22 cellular contexts compared by ENCODE assay signal in the genomic region with DNA sequence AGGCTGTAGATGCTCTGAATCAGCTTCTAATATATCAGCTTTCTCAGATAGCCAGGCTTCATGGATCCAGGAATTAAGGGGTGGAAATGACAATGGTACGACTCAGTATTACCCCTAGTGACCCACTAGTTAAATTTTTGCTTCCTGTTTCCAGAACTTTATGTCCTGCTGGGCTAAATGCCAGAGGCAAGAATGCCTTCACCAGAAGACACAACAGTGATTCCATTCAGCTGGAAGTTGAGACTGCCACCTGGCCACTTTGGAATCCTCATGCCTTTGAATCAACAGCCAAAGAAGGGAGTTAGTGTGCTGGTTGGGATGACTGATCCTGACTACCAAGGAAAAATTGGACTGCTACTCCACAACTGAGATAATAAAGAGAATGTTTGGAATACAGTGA.
DNase-seq lines count a peak whose midpoint lies in the region; TF ChIP-seq lines count a peak whose summit lies in the region.
"Had no signal": no experiment of that assay in that cellular context is flagged by ENCODE, and none has a peak within 500 bp of the region (broad histone marks: within the 10 kb centered on the region; RNA-seq: fewer than 3 reads in every experiment).

No MANE protein-coding gene starts in this region.

- H4K91ac ChIP-seq in mesenchymal stem cell (ENCODE audit: low read length): no peak overlapping the region

- no peak overlapping the region for H3K18ac ChIP-seq in mesenchymal stem cell (ENCODE audit: low read depth in 1 of 2, low read length in 2 of 2)

- H2BK120ac ChIP-seq in mesenchymal stem cell (ENCODE audit: low read depth, low read length): no peak overlapping the region

- H4K8ac ChIP-seq in mesenchymal stem cell (ENCODE audit: low read length): no peak overlapping the region

- TF ChIP-seq CTCF in AG10803 (conservative IDR thresholded peaks at IDR 0.05; ENCODE audit: low read length) (no peak), fibroblast of lung (conservative IDR thresholded peaks at IDR 0.05 in 1 of 2, IDR thresholded peaks at IDR 0.05 in 1 of 2; ENCODE audit: low read depth in 1 of 2, low read length in 2 of 2) (no peak)

- H2BK5ac ChIP-seq in mesenchymal stem cell (ENCODE audit: low read depth, low read length, poor library complexity, severe bottlenecking): no peak overlapping the region

- WGBS in mesenchymal stem cell: 0% methylated on average over 1 of the region's 1 CpG

- no peak overlapping the region for H3K4me3 ChIP-seq in AG10803 (ENCODE audit: low read length)
- no peak overlapping the region for H3K4me3 ChIP-seq in fibroblast of lung (replicated peaks in 1 of 4; ENCODE audit: control extremely low read depth in 1 of 4, insufficient read depth in 1 of 4, low read depth in 3 of 4, low read length in 4 of 4)
- H3K4me3 ChIP-seq in mesenchymal stem cell (ENCODE audit: insufficient read depth in 1 of 2, low read depth in 1 of 2, low read length in 2 of 2): no peak overlapping the region
- H3K4me3 ChIP-seq: A549, gastroesophageal sphincter, HAP-1, tibial nerve had no signal

- H2BK15ac ChIP-seq in mesenchymal stem cell (ENCODE audit: low read depth, poor library complexity, severe bottlenecking): no peak overlapping the region

- H3K14ac ChIP-seq in mesenchymal stem cell (ENCODE audit: low read length in 2 of 2): no peak overlapping the region

- H3K9me3 ChIP-seq in fibroblast of lung (ENCODE audit: control insufficient read depth, insufficient read depth, low read depth, low read length) (no peaks in the 10 kb centered on the region), mesenchymal stem cell (ENCODE audit: control insufficient read depth, low read length) (no peaks in the 10 kb centered on the region)
- H3K9me3 ChIP-seq: A549, gastroesophageal sphincter, HAP-1, SK-N-SH, tibial nerve had no signal

- H2AFZ ChIP-seq in fibroblast of lung (ENCODE audit: low read length): no peak overlapping the region
- no peak overlapping the region for H2AFZ ChIP-seq in mesenchymal stem cell (ENCODE audit: low read depth, low read length)

- H3K27ac ChIP-seq in fibroblast of lung (ENCODE audit: insufficient read depth, low read length): no peak overlapping the region
- peak overlapping the region; percentile 77 for H3K27ac ChIP-seq in mesenchymal stem cell (ENCODE audit: low read length, poor library complexity, severe bottlenecking)
- H3K27ac ChIP-seq: A549, gastroesophageal sphincter, tibial nerve had no signal

- H3K36me3 ChIP-seq in fibroblast of lung (ENCODE audit: control insufficient read depth, insufficient read depth, low read length) (no peaks in the 10 kb centered on the region), mesenchymal stem cell (ENCODE audit: control insufficient read depth in 1 of 2, insufficient read depth in 2 of 2, low read depth in 1 of 2, low read length in 2 of 2) (no peaks in the 10 kb centered on the region)
- H3K36me3 ChIP-seq: gastroesophageal sphincter, HAP-1, tibial nerve had no signal

- H3K79me2 ChIP-seq in fibroblast of lung (ENCODE audit: control insufficient read depth, insufficient read depth, low read length): no peaks in the 10 kb centered on the region

- peak; percentile 57 for DNase-seq in AG10803 (ENCODE audit: low read depth)
- DNase-seq in NCI-H69 (lab: John Stamatoyannopoulos, UW): peak; percentile 75
- DNase-seq in fibroblast of lung (ENCODE audit: low read depth in 2 of 2): peak; percentile 22 to 64
- DNase-seq in mesenchymal stem cell: peak; percentile 6
- no peak for DNase-seq in SHP77 treated with DMSO at 0.1 percent for 48 hours (lab: John Stamatoyannopoulos, UW)
- no peak for DNase-seq in NCI-H1930 (lab: John Stamatoyannopoulos, UW)
- no peak for DNase-seq in activated effector memory CD4-positive, alpha-beta T cell treated with anti-CD3 and anti-CD28 coated beads, Interleukin-2, amount 50 U/mL, for 16 hours
- no peak for DNase-seq in effector CD8-positive, alpha-beta T cell (lab: John Stamatoyannopoulos, UW)
- DNase-seq: activated B cell treated with CpG ODN at 0.5 μM for 24 hours; activated CD4-positive, alpha-beta T cell treated with anti-CD3 and anti-CD28 coated beads, Interleukin-2, amount 50 U/mL, for 48 hours; activated effector memory CD4-positive, alpha-beta T cell treated with Interleukin-2 at 50 U/mL for 16 hours; activated naive CD8-positive, alpha-beta T cell treated with anti-CD3 and anti-CD28 coated beads, Interleukin-2, amount 50 U/mL, for 24 hours; C1 segment of cervical spinal cord; NCI-H2081 treated with DMSO at 0.1 percent for 48 hours; nucleus accumbens; retina; SK-N-SH; stimulated activated CD4-positive, alpha-beta T cell treated with anti-CD3 and anti-CD28 coated beads, Interleukin-12 subunit alpha, Interleukin-12 subunit beta, amount 100 ng/mL, for 4 hours had no signal

- H2BK12ac ChIP-seq in mesenchymal stem cell (ENCODE audit: low read length in 2 of 2): no peak overlapping the region

- H3K79me1 ChIP-seq in mesenchymal stem cell (replicated peaks; ENCODE audit: low read length, poor library complexity, severe bottlenecking): no peaks in the 10 kb centered on the region

- H3K4me2 ChIP-seq in fibroblast of lung (ENCODE audit: extremely low read depth, insufficient read depth, low read length): no peak overlapping the region
- H3K4me2 ChIP-seq in mesenchymal stem cell (ENCODE audit: low read length, poor library complexity, severe bottlenecking): no peak overlapping the region
- H3K4me2 ChIP-seq: A549, SK-N-SH had no signal

- H3K4me1 ChIP-seq in fibroblast of lung (ENCODE audit: control insufficient read depth, extremely low read depth, insufficient read depth, low read length) (peaks cover 2% of the 10 kb centered on the region), mesenchymal stem cell (ENCODE audit: control insufficient read depth, insufficient read depth, low read depth, low read length) (peaks cover 6% of the 10 kb centered on the region)
- H3K4me1 ChIP-seq: A549, gastroesophageal sphincter, HAP-1, tibial nerve had no signal

- H3K9ac ChIP-seq in fibroblast of lung (ENCODE audit: insufficient read depth, low read length) (no peak overlapping the region), mesenchymal stem cell (ENCODE audit: low read length) (no peak overlapping the region)
- H3K9ac ChIP-seq: SK-N-SH had no signal

- H3K4ac ChIP-seq in mesenchymal stem cell (ENCODE audit: low read depth in 1 of 2, low read length in 2 of 2): no peak overlapping the region

- no peaks in the 10 kb centered on the region for H4K20me1 ChIP-seq in fibroblast of lung (ENCODE audit: control insufficient read depth, extremely low read depth, insufficient read depth, low read length)

- H2AK5ac ChIP-seq in mesenchymal stem cell (ENCODE audit: low read length, severe bottlenecking): no peak overlapping the region

- H3K27me3 ChIP-seq in fibroblast of lung (ENCODE audit: control insufficient read depth, insufficient read depth, low read length) (no peaks in the 10 kb centered on the region), mesenchymal stem cell (ENCODE audit: control insufficient read depth in 1 of 2, insufficient read depth in 1 of 2, low read length in 2 of 2) (no peaks in the 10 kb centered on the region)
- H3K27me3 ChIP-seq: tibial nerve had no signal

- H3K23ac ChIP-seq in mesenchymal stem cell (ENCODE audit: low read length in 2 of 2): no peak overlapping the region

Comparison
In these comparisons a context has a peak if more than half of its experiments do, and no peak if none do; other contexts are left out.
1. DNase-seq: peak in AG10803 (single experiment), NCI-H69 (single experiment), fibroblast of lung (2 of 2) and mesenchymal stem cell (single experiment); none in SHP77 treated with DMSO at 0.1 percent for 48 hours (single experiment), NCI-H1930 (0 of 2), activated effector memory CD4-positive, alpha-beta T cell treated with anti-CD3 and anti-CD28 coated beads, Interleukin-2, amount 50 U/mL, for 16 hours (single experiment) and effector CD8-positive, alpha-beta T cell (single experiment).